Comparison of ENCODE assay signal across 8 cellular contexts in the genomic region with DNA sequence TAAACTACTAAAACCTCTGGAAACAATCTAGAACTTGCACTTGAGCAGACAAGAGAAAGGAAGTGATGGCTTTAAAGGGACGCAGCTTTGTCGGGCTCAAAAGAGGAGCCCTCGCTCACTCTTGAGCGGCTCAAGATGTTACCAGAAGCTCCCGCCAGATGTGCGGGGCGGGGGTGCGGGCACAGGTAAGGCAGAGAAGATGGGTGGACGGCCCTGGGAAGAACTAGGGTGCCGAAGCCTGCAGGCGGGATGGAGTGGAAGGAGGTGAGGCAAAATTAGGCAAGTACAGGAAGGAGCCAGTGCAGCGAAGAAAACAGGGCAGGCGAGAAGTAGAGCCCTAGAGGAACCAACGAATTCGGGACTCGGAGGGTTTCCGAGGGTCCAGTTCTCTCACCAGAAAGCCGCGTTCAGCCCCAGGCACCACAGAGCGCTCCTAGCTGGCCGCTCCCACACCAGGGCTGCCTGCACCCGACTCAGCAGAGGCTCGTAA. TPM values are rescaled to one million over a fixed set of nuclear protein-coding genes. Genes with fewer than 3 reads are reported as not detected.
DNase-seq lines count a peak whose midpoint lies in the region; ATAC-seq and TF ChIP-seq lines count a peak whose summit lies in the region.

No MANE protein-coding gene starts in this region.

- no peaks in the 10 kb centered on the region for H3K36me3 ChIP-seq in neural progenitor cell

- no peaks in the 10 kb centered on the region for H3K9me3 Mint-ChIP-seq in T-helper 1 cell treated with Interleukin-12 subunit alpha and Interleukin-12 subunit beta and Interleukin-4 antibody, amounts not matched to agents 30 μg/mL and 1 μg/mL, for 36 hours
- H3K9me3 Mint-ChIP-seq in neural progenitor cell: no peaks in the 10 kb centered on the region

- H3K4me1 ChIP-seq in neural progenitor cell: peaks cover 14% of the 10 kb centered on the region

- DNase-seq in activated CD4-positive, CD25-positive, alpha-beta regulatory T cell treated with anti-CD3 and anti-CD28 coated beads, Interleukin-2, amount 50 U/mL, for 16 hours (ENCODE audit: low read depth, low spot score): peak; percentile 0
- no peak for DNase-seq in activated CD4-positive, CD25-positive, alpha-beta regulatory T cell treated with anti-CD3 and anti-CD28 coated beads, Interleukin-2, amount 50 U/mL, for 72 hours
- DNase-seq in erythroblast (lab: John Stamatoyannopoulos, UW) (peak; percentile 54 to 70), neural progenitor cell (ENCODE audit: low spot score) (peak; percentile 29), GDM1 (lab: John Stamatoyannopoulos, UW) (no peak), hippocampal formation (lab: John Stamatoyannopoulos, UW) (no peak)

- H3K9ac ChIP-seq in neural progenitor cell: peak overlapping the region; percentile 88

- peaks cover 23% of the 10 kb centered on the region for H3K36me3 Mint-ChIP-seq in T-helper 1 cell treated with Interleukin-12 subunit alpha and Interleukin-12 subunit beta and Interleukin-4 antibody, amounts not matched to agents 30 μg/mL and 1 μg/mL, for 36 hours (ENCODE audit: low read depth)
- peaks cover 12% of the 10 kb centered on the region for H3K36me3 Mint-ChIP-seq in neural progenitor cell

- H3K4me1 Mint-ChIP-seq in T-helper 1 cell treated with Interleukin-12 subunit alpha and Interleukin-12 subunit beta and Interleukin-4 antibody, amounts not matched to agents 30 μg/mL and 1 μg/mL, for 36 hours (ENCODE audit: low read depth): peaks cover 35% of the 10 kb centered on the region
- peaks cover 20% of the 10 kb centered on the region for H3K4me1 Mint-ChIP-seq in neural progenitor cell

- H3K27ac Mint-ChIP-seq in T-helper 1 cell treated with Interleukin-12 subunit alpha and Interleukin-12 subunit beta and Interleukin-4 antibody, amounts not matched to agents 30 μg/mL and 1 μg/mL, for 36 hours: peak overlapping the region; percentile 95
- H3K27ac Mint-ChIP-seq in neural progenitor cell: peak overlapping the region; percentile 98

- peaks cover 10% of the 10 kb centered on the region for H3F3A ChIP-seq in neural progenitor cell (ENCODE audit: low read depth)

- peak overlapping the region; percentile 84 for H3K4me3 ChIP-seq in neural progenitor cell

- no peak for TF ChIP-seq CTCF in neural progenitor cell (IDR thresholded peaks at IDR 0.05)

- no peak overlapping the region for H3K27ac ChIP-seq in neural progenitor cell

- peak overlapping the region; percentile 99 for H3K4me3 Mint-ChIP-seq in T-helper 1 cell treated with Interleukin-12 subunit alpha and Interleukin-12 subunit beta and Interleukin-4 antibody, amounts not matched to agents 30 μg/mL and 1 μg/mL, for 36 hours
- H3K4me3 Mint-ChIP-seq in neural progenitor cell: peak overlapping the region; percentile 100

- ATAC-seq in HG03064 (IDR thresholded peaks at IDR 0.05; ENCODE audit: low read depth, unreplicated experiment): peak; percentile 33

- H3K79me2 ChIP-seq in neural progenitor cell (ENCODE audit: low read depth): peaks cover 69% of the 10 kb centered on the region

- peaks cover 42% of the 10 kb centered on the region for H4K20me1 ChIP-seq in neural progenitor cell (ENCODE audit: low read depth)

- H3K4me2 ChIP-seq in neural progenitor cell: peak overlapping the region; percentile 93

- TF ChIP-seq POLR2A in erythroblast (IDR thresholded peaks at IDR 0.05; ENCODE audit: low read length): no peak

- peak overlapping the region; percentile 45 for H2AFZ ChIP-seq in neural progenitor cell (replicated peaks)

- no peaks in the 10 kb centered on the region for H3K9me3 ChIP-seq in neural progenitor cell (ENCODE audit: low read depth)

- no peaks in the 10 kb centered on the region for H3K27me3 Mint-ChIP-seq in T-helper 1 cell treated with Interleukin-12 subunit alpha and Interleukin-12 subunit beta and Interleukin-4 antibody, amounts not matched to agents 30 μg/mL and 1 μg/mL, for 36 hours (ENCODE audit: low read depth)
- H3K27me3 Mint-ChIP-seq in neural progenitor cell (ENCODE audit: insufficient read depth, low read depth): peaks cover 3% of the 10 kb centered on the region

- no peaks in the 10 kb centered on the region for H3K27me3 ChIP-seq in neural progenitor cell

RNA-seq across cellular contexts. Expression of gene RETREG3, which starts 0.4 kb away (rescaled TPM):
- 23.6 and 38.3 TPM in 2 replicates for total RNA-seq in neural progenitor cell (ENCODE audit: low replicate concordance)

RNA-seq across cellular contexts. Expression of gene TUBG1, which starts 0.7 kb away (rescaled TPM):
- total RNA-seq in neural progenitor cell (ENCODE audit: low replicate concordance): 45.7 and 74.9 TPM in 2 replicates

RNA-seq across cellular contexts. Expression of gene PSMC3IP, which starts 31.2 kb away (rescaled TPM):
- total RNA-seq in neural progenitor cell (ENCODE audit: low replicate concordance): 22.8 and 23.7 TPM in 2 replicates

RNA-seq across cellular contexts. Expression of gene MLX, which starts 41.8 kb away (rescaled TPM):
- total RNA-seq in neural progenitor cell (ENCODE audit: low replicate concordance): 15.8 and 21.3 TPM in 2 replicates

RNA-seq across cellular contexts. Expression of gene COASY, which starts 46.8 kb away (rescaled TPM):
- total RNA-seq in neural progenitor cell (ENCODE audit: low replicate concordance): 6.1 and 21.6 TPM in 2 replicates

Comparison
In these comparisons a context has a peak if more than half of its experiments do, and no peak if none do; other contexts are left out.
1. DNase-seq: peak in activated CD4-positive, CD25-positive, alpha-beta regulatory T cell treated with anti-CD3 and anti-CD28 coated beads, Interleukin-2, amount 50 U/mL, for 16 hours (single experiment), erythroblast (2 of 2) and neural progenitor cell (single experiment); none in activated CD4-positive, CD25-positive, alpha-beta regulatory T cell treated with anti-CD3 and anti-CD28 coated beads, Interleukin-2, amount 50 U/mL, for 72 hours (single experiment), GDM1 (single experiment) and hippocampal formation (0 of 2).